ENCODE assay signal across 9 cellular contexts in the genomic region with DNA sequence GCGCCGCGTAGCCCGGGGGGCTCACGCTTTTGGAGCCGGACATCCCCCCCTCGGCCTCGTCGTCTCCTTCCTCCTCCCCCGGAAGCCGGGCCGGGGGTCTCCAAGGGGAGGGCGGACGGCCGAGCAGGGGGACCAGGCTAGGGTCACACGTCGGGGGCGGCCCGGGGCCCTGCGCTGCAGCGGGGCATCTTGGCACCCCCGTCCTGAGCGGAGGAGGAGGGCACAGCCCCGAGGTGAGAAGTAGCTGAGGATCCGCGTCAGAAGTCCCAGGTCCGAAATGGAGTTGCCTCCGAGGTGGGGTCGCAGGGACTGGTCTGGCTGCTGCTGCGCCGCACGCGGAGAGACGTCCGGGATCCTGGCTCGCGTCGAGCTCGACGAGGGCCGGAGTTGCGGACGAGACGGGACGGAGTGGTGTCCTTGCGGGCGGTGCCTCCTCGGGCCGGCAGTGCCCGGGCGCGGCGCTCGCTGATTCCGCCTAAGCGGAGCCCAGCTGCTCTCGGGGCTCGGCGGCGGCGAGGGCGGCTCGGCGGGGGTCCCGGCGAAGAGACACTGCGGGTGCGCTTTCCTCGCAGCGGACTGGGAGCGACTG. TPM values are rescaled to one million over a fixed set of nuclear protein-coding genes. Genes with fewer than 3 reads are reported as not detected.
A peak's percentile ranks its signal among the peaks of the same experiment; 100 is the strongest.
DNase-seq lines count a peak whose midpoint lies in the region; ATAC-seq, FAIRE-seq and TF ChIP-seq lines count a peak whose summit lies in the region.
"Had no signal": no experiment of that assay in that cellular context is flagged by ENCODE, and none has a peak within 500 bp of the region (broad histone marks: within the 10 kb centered on the region; RNA-seq: fewer than 3 reads in every experiment).

A gene (minus strand): TSS at position 588 of the 589 bp plus-strand sequence. CDS start 545 bp downstream, at position 43.

- H3K4me3 ChIP-seq in ACC112 (ENCODE audit: low read depth, low read length) (peak within 1 kb of the TSS; percentile 68), HL-60 (replicated peaks; ENCODE audit: insufficient read depth, low read length) (peak within 1 kb of the TSS; percentile 30), bronchial epithelial cell (ENCODE audit: low read depth, low read length) (peak within 1 kb of the TSS; percentile 23), stomach (peak within 1 kb of the TSS; percentile 64 to 88 (median 72))

- intact Hi-C loops in stomach (cut with DNase I; ENCODE audit: low total_unique reads) = no loop called here

- peak within 1 kb of the TSS; percentile 40 for H2AFZ ChIP-seq in ACC112 (ENCODE audit: low read length, unreplicated experiment)

- no peak for TF ChIP-seq EP300 in stomach (IDR thresholded peaks at IDR 0.05)

- H3K4me1 ChIP-seq in ACC112 (ENCODE audit: control insufficient read depth, insufficient read depth, low read length, unreplicated experiment) (no peaks in the 10 kb centered on the region), stomach (peaks cover 20 to 39% (median 29%) of the 10 kb centered on the region in 4 donors)

- ATAC-seq in left lobe of liver (peak; percentile 62), GM18502 (IDR thresholded peaks at IDR 0.05; ENCODE audit: poor library complexity, unreplicated experiment) (no peak), HG03135 (IDR thresholded peaks at IDR 0.05; ENCODE audit: unreplicated experiment) (no peak)

- TF ChIP-seq CTCF in HL-60 (IDR thresholded peaks at IDR 0.05; ENCODE audit: insufficient read depth, low read length) (no peak), bronchial epithelial cell (IDR thresholded peaks at IDR 0.05; ENCODE audit: insufficient read depth, low read length, severe bottlenecking) (no peak), stomach (IDR thresholded peaks at IDR 0.05) (no peak)

- DNase-seq in HL-60 (ENCODE audit: low read depth in 1 of 2, low spot score in 1 of 2) (no peak), bronchial epithelial cell (ENCODE audit: low read depth) (no peak), left lobe of liver (ENCODE audit: low spot score) (no peak), stomach (no peak), epidermal melanocyte (ENCODE audit: insufficient read length, low spot score) (no peak)

- H3K27ac ChIP-seq in ACC112 (ENCODE audit: low read depth, low read length) (no peak within 1 kb of the TSS), HL-60 (replicated peaks) (no peak within 1 kb of the TSS), stomach (peak within 1 kb of the TSS; percentile 55 to 89 (median 83))

- H3K9me3 ChIP-seq in stomach = no peaks in the 10 kb centered on the region

- H3K36me3 ChIP-seq in ACC112 (ENCODE audit: insufficient read depth, low read length) (no peaks in the 10 kb centered on the region), bronchial epithelial cell (ENCODE audit: control insufficient read depth, insufficient read depth, low read length) (no peaks in the 10 kb centered on the region), stomach (no peaks in the 10 kb centered on the region)

- 1 to 7% (median 2%) methylated on average over 11 to 71 of the region's 71 CpGs for WGBS in stomach, 5 donors

- no peaks in the 10 kb centered on the region for H3K79me2 ChIP-seq in ACC112 (ENCODE audit: control insufficient read depth, insufficient read depth, low read length, unreplicated experiment)

- no peak for TF ChIP-seq POLR2A in stomach (IDR thresholded peaks at IDR 0.05)

- no peak for FAIRE-seq in bronchial epithelial cell (lab: Jason Lieb, UNC)

- H3K27me3 ChIP-seq in ACC112 (ENCODE audit: insufficient read depth, low read length) (peaks cover 85% of the 10 kb centered on the region), HL-60 (ENCODE audit: insufficient read depth, poor library complexity, severe bottlenecking) (peaks cover 35% of the 10 kb centered on the region), bronchial epithelial cell (ENCODE audit: control insufficient read depth, insufficient read depth, low read length) (peaks cover 30% of the 10 kb centered on the region), stomach (peaks cover 0 to 65% (median 44%) of the 10 kb centered on the region in 3 donors)

RNA-seq across cellular contexts. Expression of the gene that starts here (rescaled TPM):
- total RNA-seq in bronchial epithelial cell (not detected in 2 replicates), left lobe of liver (3.8 TPM), stomach (10 to 100 TPM in 4 of 5 donors, 1 to 10 TPM in 1; 6.1 to 79.9 (median 28.3) TPM)
- 10 to 100 TPM in 1 of 3 donors, 1 to 10 TPM in 2; 1.8 to 13.1 (median 2.7) TPM for polyA plus RNA-seq in stomach
- total RNA-seq: activated naive CD4-positive, alpha-beta T cell treated with anti-CD3 and anti-CD28 coated beads, Interleukin-2, amount 50 U/mL, for 72 hours had no signal

Comparison
In these comparisons a context has a peak if more than half of its experiments do, and no peak if none do; other contexts are left out.
1. H3K27ac ChIP-seq: peak in stomach (5 of 5); none in ACC112 (single experiment) and HL-60 (single experiment).
2. Peak in every context shown above with its lines, with median percentiles within 50 percentile points of each other: H3K4me3 ChIP-seq.